10 cellular contexts compared by ENCODE assay signal in the genomic region with DNA sequence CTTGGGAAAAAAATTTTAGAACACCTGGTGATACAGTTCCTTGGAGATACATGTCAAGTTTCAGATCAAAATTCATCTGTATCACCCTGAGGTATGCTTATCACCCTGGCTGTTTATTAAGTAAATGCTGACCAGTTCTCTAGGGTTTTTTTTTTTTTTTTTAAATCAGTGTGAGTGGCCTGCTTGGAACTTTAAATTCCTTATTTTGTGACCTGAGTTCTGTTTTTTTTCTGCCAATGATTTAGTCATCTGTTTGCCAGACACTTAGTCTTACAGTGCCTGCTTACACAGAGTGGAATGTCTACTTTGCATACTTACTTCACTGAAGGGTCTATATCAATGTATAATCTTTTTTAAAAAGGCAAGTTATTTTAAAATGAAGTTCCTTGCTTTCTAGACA. TPM values are rescaled to one million over a fixed set of nuclear protein-coding genes. Genes with fewer than 3 reads are reported as not detected.
DNase-seq lines count a peak whose midpoint lies in the region; ATAC-seq, FAIRE-seq and TF ChIP-seq lines count a peak whose summit lies in the region.
"Had no signal": no experiment of that assay in that cellular context is flagged by ENCODE, and none has a peak within 500 bp of the region (broad histone marks: within the 10 kb centered on the region; RNA-seq: fewer than 3 reads in every experiment).

No MANE protein-coding gene starts in this region.

- H3K4me3 Mint-ChIP-seq in mesothelial cell of epicardium = peak overlapping the region; percentile 81

- no peaks in the 10 kb centered on the region for H3K9me3 Mint-ChIP-seq in mesothelial cell of epicardium

- TF ChIP-seq RAD21 in A549 (conservative IDR thresholded peaks at IDR 0.05 in 1 of 2, IDR thresholded peaks at IDR 0.05 in 1 of 2) = no peak

- in situ Hi-C loops in astrocyte of the spinal cord (cut with HindIII; ENCODE audit: low sequenced_read_pairs) = no loop called here

- FAIRE-seq in A549 (lab: Jason Lieb, UNC) = no peak

- peak overlapping the region; percentile 91 for H3K27ac Mint-ChIP-seq in mesothelial cell of epicardium

- POLR2A ChIA-PET in A549 (lab: Yijun Ruan, JAX) (no interaction called here), GM10248 (lab: Yijun Ruan, JAX) (no interaction called here)

- ATAC-seq in A549 = no peak

- peaks cover 2% of the 10 kb centered on the region for H3K36me3 Mint-ChIP-seq in mesothelial cell of epicardium

- no peak for TF ChIP-seq EP300 in A549 (IDR thresholded peaks at IDR 0.05)

- no peak for TF ChIP-seq CTCF in A549 (IDR thresholded peaks at IDR 0.05)
- TF ChIP-seq CTCF in astrocyte of the spinal cord (IDR thresholded peaks at IDR 0.05; ENCODE audit: low read depth, low read length) = no peak
- no peak for TF ChIP-seq CTCF in mesothelial cell of epicardium (IDR thresholded peaks at IDR 0.05; ENCODE audit: unreplicated experiment)
- no peak for TF ChIP-seq CTCF in GM10248 (IDR thresholded peaks at IDR 0.05; ENCODE audit: control extremely low read depth, extremely low read depth, low read depth, missing control alignments)

- TF ChIP-seq POLR2A in A549 (IDR thresholded peaks at IDR 0.05; ENCODE audit: low read length) = no peak

- CTCF ChIA-PET in A549 (lab: Yijun Ruan, JAX) (no interaction called here), GM10248 (lab: Yijun Ruan, JAX) (no interaction called here)

- H3K4me2 ChIP-seq in A549 = peak overlapping the region; percentile 91

- H3K4me3 ChIP-seq in A549 (no peak overlapping the region), astrocyte of the spinal cord (ENCODE audit: low read depth, low read length) (no peak overlapping the region)

- peaks cover 2% of the 10 kb centered on the region for H3K27me3 Mint-ChIP-seq in mesothelial cell of epicardium (ENCODE audit: low read depth)

- DNase-seq in A549 (ENCODE audit: low read depth in 1 of 2, low spot score in 1 of 2) (no peak), GM03348 (ENCODE audit: low spot score) (peak; percentile 32), astrocyte of the spinal cord (ENCODE audit: low read depth, low spot score) (peak; percentile 20), mesothelial cell of epicardium (ENCODE audit: low spot score in 2 of 2, unreplicated experiment in 2 of 2) (no peak), GM10248 (ENCODE audit: extremely low spot score) (no peak), NCI-H345 treated with DMSO at 0.1 percent for 48 hours (lab: John Stamatoyannopoulos, UW; ENCODE audit: unreplicated experiment) (no peak), glomerular visceral epithelial cell (ENCODE audit: extremely low spot score) (no peak), OCI-M2 (lab: John Stamatoyannopoulos, UW; ENCODE audit: unreplicated experiment) (no peak)
- DNase-seq: activated effector memory CD4-positive, alpha-beta T cell treated with Interleukin-2 at 50 U/mL for 16 hours; midbrain had no signal

- no peak overlapping the region for H3K27ac ChIP-seq in A549

- H3K4me1 ChIP-seq in A549 = peaks cover 17% of the 10 kb centered on the region

- H3K4me1 Mint-ChIP-seq in mesothelial cell of epicardium = peaks cover 19% of the 10 kb centered on the region

- no peaks in the 10 kb centered on the region for H3K9me3 ChIP-seq in A549

TF ChIP-seq in A549, 52 proteins besides CTCF, POLR2A, EP300 and RAD21:
- TF ChIP-seq RARB (CRISPR knock-in tag; IDR thresholded peaks at IDR 0.05) (no peak), JUNB (IDR thresholded peaks at IDR 0.05) (no peak), ZFP36 (IDR thresholded peaks at IDR 0.05; ENCODE audit: borderline replicate concordance, partially characterized antibody) (no peak), FOSB (CRISPR knock-in tag; IDR thresholded peaks at IDR 0.05) (no peak), EHF (CRISPR knock-in tag; IDR thresholded peaks at IDR 0.05) (no peak), SREBF2 (IDR thresholded peaks at IDR 0.05) (no peak), RCOR1 (IDR thresholded peaks at IDR 0.05; ENCODE audit: low read depth, low read length) (no peak), ZSCAN20 (CRISPR knock-in tag; IDR thresholded peaks at IDR 0.05) (no peak), JUN (IDR thresholded peaks at IDR 0.05) (no peak), POLR2AphosphoS2 (conservative IDR thresholded peaks at IDR 0.05; ENCODE audit: low read length) (no peak), HOXB5 (CRISPR knock-in tag; IDR thresholded peaks at IDR 0.05) (no peak), HEYL (CRISPR knock-in tag; IDR thresholded peaks at IDR 0.05) (no peak)
- TF ChIP-seq, protein P1, sequence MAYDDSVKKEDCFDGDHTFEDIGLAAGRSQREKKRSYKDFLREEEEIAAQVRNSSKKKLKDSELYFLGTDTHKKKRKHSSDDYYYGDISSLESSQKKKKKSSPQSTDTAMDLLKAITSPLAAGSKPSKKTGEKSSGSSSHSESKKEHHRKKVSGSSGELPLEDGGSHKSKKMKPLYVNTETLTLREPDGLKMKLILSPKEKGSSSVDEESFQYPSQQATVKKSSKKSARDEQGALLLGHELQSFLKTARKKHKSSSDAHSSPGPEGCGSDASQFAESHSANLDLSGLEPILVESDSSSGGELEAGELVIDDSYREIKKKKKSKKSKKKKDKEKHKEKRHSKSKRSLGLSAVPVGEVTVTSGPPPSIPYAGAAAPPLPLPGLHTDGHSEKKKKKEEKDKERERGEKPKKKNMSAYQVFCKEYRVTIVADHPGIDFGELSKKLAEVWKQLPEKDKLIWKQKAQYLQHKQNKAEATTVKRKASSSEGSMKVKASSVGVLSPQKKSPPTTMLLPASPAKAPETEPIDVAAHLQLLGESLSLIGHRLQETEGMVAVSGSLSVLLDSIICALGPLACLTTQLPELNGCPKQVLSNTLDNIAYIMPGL (CRISPR knock-in tag; IDR thresholded peaks at IDR 0.05; ENCODE audit: borderline replicate concordance) = no peak
- TF ChIP-seq, protein P2, sequence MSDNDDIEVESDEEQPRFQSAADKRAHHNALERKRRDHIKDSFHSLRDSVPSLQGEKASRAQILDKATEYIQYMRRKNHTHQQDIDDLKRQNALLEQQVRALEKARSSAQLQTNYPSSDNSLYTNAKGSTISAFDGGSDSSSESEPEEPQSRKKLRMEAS (IDR thresholded peaks at IDR 0.05) = no peak
- TF ChIP-seq, protein P3, sequence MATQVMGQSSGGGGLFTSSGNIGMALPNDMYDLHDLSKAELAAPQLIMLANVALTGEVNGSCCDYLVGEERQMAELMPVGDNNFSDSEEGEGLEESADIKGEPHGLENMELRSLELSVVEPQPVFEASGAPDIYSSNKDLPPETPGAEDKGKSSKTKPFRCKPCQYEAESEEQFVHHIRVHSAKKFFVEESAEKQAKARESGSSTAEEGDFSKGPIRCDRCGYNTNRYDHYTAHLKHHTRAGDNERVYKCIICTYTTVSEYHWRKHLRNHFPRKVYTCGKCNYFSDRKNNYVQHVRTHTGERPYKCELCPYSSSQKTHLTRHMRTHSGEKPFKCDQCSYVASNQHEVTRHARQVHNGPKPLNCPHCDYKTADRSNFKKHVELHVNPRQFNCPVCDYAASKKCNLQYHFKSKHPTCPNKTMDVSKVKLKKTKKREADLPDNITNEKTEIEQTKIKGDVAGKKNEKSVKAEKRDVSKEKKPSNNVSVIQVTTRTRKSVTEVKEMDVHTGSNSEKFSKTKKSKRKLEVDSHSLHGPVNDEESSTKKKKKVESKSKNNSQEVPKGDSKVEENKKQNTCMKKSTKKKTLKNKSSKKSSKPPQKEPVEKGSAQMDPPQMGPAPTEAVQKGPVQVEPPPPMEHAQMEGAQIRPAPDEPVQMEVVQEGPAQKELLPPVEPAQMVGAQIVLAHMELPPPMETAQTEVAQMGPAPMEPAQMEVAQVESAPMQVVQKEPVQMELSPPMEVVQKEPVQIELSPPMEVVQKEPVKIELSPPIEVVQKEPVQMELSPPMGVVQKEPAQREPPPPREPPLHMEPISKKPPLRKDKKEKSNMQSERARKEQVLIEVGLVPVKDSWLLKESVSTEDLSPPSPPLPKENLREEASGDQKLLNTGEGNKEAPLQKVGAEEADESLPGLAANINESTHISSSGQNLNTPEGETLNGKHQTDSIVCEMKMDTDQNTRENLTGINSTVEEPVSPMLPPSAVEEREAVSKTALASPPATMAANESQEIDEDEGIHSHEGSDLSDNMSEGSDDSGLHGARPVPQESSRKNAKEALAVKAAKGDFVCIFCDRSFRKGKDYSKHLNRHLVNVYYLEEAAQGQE (IDR thresholded peaks at IDR 0.05) = no peak

RNA-seq across cellular contexts. Expression of a gene that starts 1.8 kb away (rescaled TPM):
- polyA plus RNA-seq in A549 (2011; rRNA removed) = 32.8 and 40.7 TPM in 2 replicates
- 8.2 and 8.7 TPM in 2 replicates for polyA plus RNA-seq in A549 (2012; cell fraction: cytosol; rRNA removed)
- 2.8 and 6.1 TPM in 2 replicates for polyA plus RNA-seq in A549 (2012; cell fraction: nucleus; rRNA removed)
- polyA plus RNA-seq in A549 (2017; fragmentation: RNase III; extraction: RNeasy Plus Mini Kit Qiagen cat#74134 plus additional on column Dnase treatment) = 8.4 to 9.6 TPM (median 9.1 TPM) in 3 replicates
- polyA minus RNA-seq in A549 (2011; rRNA and poly(A)+ RNA removed) = 8.3 and 12.8 TPM in 2 replicates
- total RNA-seq in mesothelial cell of epicardium = 63.1 to 70.0 TPM (median 69.5 TPM) in 3 replicates

RNA-seq across cellular contexts. Expression of a gene that starts 49.4 kb away (rescaled TPM):
- polyA plus RNA-seq in A549 (2011; rRNA removed) (479 and 682 TPM in 2 replicates), A549 (2017; fragmentation: RNase III; extraction: RNeasy Plus Mini Kit Qiagen cat#74134 plus additional on column Dnase treatment) (60.7 to 67.5 TPM (median 61.8 TPM) in 3 replicates)
- 144 and 151 TPM in 2 replicates for polyA plus RNA-seq in A549 (2012; cell fraction: cytosol; rRNA removed)
- polyA plus RNA-seq in A549 (2012; cell fraction: nucleus; rRNA removed) = 84.8 and 108 TPM in 2 replicates
- polyA minus RNA-seq in A549 (2011; rRNA and poly(A)+ RNA removed) = 203 and 270 TPM in 2 replicates
- total RNA-seq in mesothelial cell of epicardium = 2.9 to 4.6 TPM (median 3.2 TPM) in 3 replicates

Comparison
In these comparisons a context has a peak if more than half of its experiments do, and no peak if none do; other contexts are left out.
1. DNase-seq: peak in GM03348 (single experiment) and astrocyte of the spinal cord (single experiment); none in A549 (0 of 2), mesothelial cell of epicardium (0 of 2), GM10248 (single experiment), NCI-H345 treated with DMSO at 0.1 percent for 48 hours (single experiment), glomerular visceral epithelial cell (single experiment) and OCI-M2 (single experiment).